ENCODE assay signal across 27 cellular contexts in the genomic region with DNA sequence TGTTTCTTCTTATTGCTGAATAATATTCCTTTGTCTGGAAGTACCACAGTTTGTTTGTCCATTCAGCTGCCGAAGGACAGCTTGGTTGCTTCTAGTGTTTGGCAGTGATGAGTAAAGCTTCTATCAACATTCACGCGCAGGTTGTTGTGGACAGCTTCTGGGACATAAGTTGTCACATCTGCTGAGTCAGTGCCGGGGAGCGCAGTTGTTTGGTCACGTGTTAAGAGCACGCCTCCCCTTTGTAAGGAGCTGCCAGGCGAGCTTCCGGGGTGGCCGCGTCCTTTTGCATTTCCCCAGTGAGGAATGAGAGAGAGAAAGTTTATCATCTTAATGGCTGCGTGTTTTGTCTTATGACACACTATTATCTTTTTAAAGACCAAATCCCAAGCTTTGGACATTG. TPM values are rescaled to one million over a fixed set of nuclear protein-coding genes. Genes with fewer than 3 reads are reported as not detected.
DNase-seq lines count a peak whose midpoint lies in the region; ATAC-seq, FAIRE-seq and TF ChIP-seq lines count a peak whose summit lies in the region.
"Had no signal": no experiment of that assay in that cellular context is flagged by ENCODE, and none has a peak within 500 bp of the region (broad histone marks: within the 10 kb centered on the region; RNA-seq: fewer than 3 reads in every experiment).

No MANE protein-coding gene starts in this region.

- CTCF ChIA-PET in activated CD4-positive, alpha-beta T cell treated with anti-CD3 and anti-CD28 coated beads for 36 hours (lab: Charles Lee), result interaction anchor here (0.6 to 0.7 kb wide), 2 partner anchors 8 to 640 kb away, joined by 3 to 4 read pairs; no protein-coding TSS in a partner anchor

- in situ Hi-C loops in gastrocnemius medialis (cut with MboI; ENCODE audit: low sequenced_read_pairs in 4 of 4), result loop anchor here in 1 of 4 donors (25.0 kb wide), 1 partner anchor 652 kb away; no protein-coding TSS in a partner anchor
- in situ Hi-C loops in ACHN (cut with HindIII; ENCODE audit: low pct_ligation_motif_present, low pct_unique_long_range_greater_than_20kb, low sequenced_read_pairs), result no loop called here

- intact Hi-C loops in gastrocnemius medialis (cut with DNase I; ENCODE audit: low total_unique reads), result no loop called here
- intact Hi-C loops in activated CD4-positive, alpha-beta T cell treated with anti-CD3 and anti-CD28 coated beads for 36 hours (cut with DNase I, micrococcal nuclease), result no loop called here

- no peaks in the 10 kb centered on the region for H3K27me3 Mint-ChIP-seq in activated CD4-positive, alpha-beta T cell treated with anti-CD3 and anti-CD28 coated beads for 36 hours
- H3K27me3 Mint-ChIP-seq: activated T-cell treated with anti-CD3 and anti-CD28 coated beads, Interleukin-2, amount 50 U/mL, for 24 hours had no signal

- no peaks in the 10 kb centered on the region for H3K9me3 ChIP-seq in gastrocnemius medialis
- H3K9me3 ChIP-seq: BLaER1, body of pancreas, HAP-1 had no signal

- no peak overlapping the region for H3K4me3 Mint-ChIP-seq in activated CD4-positive, alpha-beta T cell treated with anti-CD3 and anti-CD28 coated beads for 36 hours
- H3K4me3 Mint-ChIP-seq: activated T-cell treated with anti-CD3 and anti-CD28 coated beads, Interleukin-2, amount 50 U/mL, for 24 hours had no signal

- FAIRE-seq in HTR-8/SVneo (lab: Jason Lieb, UNC), result no peak
- FAIRE-seq: GM19239, small intestine had no signal

- no peaks in the 10 kb centered on the region for H3K9me3 Mint-ChIP-seq in activated CD4-positive, alpha-beta T cell treated with anti-CD3 and anti-CD28 coated beads for 36 hours (ENCODE audit: low read depth)
- H3K9me3 Mint-ChIP-seq: activated T-cell treated with anti-CD3 and anti-CD28 coated beads, Interleukin-2, amount 50 U/mL, for 24 hours had no signal

- H3K4me1 ChIP-seq in gastrocnemius medialis, result peaks cover 14 to 16% of the 10 kb centered on the region in 2 donors
- H3K4me1 ChIP-seq: BLaER1, body of pancreas, foreskin keratinocyte had no signal

- H3K27ac ChIP-seq in angular gyrus (ENCODE audit: low read depth, low read length) (peak overlapping the region; percentile 17), gastrocnemius medialis (peak overlapping the region; percentile 51 to 81 (median 64))
- H3K27ac ChIP-seq: BLaER1, body of pancreas, foreskin keratinocyte, hepatocyte had no signal

- peak; percentile 96 for DNase-seq in DMS53 (lab: John Stamatoyannopoulos, UW)
- peak; percentile 18 for DNase-seq in islet precursor cell
- DNase-seq in gastrocnemius medialis, result peak; percentile 55 to 59
- no peak for DNase-seq in ACHN
- DNase-seq in HTR-8/SVneo (ENCODE audit: insufficient read length, low spot score), result no peak
- DNase-seq in activated CD4-positive, alpha-beta T cell treated with anti-CD3 and anti-CD28 coated beads for 36 hours, result no peak
- no peak for DNase-seq in erythroblast (lab: John Stamatoyannopoulos, UW)
- DNase-seq: activated CD4-positive, alpha-beta T cell treated with anti-CD3 and anti-CD28 coated beads for 48 hours; activated T-cell treated with anti-CD3 and anti-CD28 coated beads, Interleukin-2, amount 50 U/mL, for 24 hours; body of pancreas; DMS79 treated with DMSO at 0.1 percent for 48 hours; effector CD4-positive, alpha-beta T cell; foreskin keratinocyte; GF-D8; mesendoderm; NCI-H1105; NCI-H1930; NCI-H2227 treated with DMSO at 0.1 percent for 48 hours; NCI-H774; retina; small intestine; trophoblast cell had no signal

- no peaks in the 10 kb centered on the region for H3K4me1 Mint-ChIP-seq in activated CD4-positive, alpha-beta T cell treated with anti-CD3 and anti-CD28 coated beads for 36 hours

- H3K36me3 Mint-ChIP-seq in activated CD4-positive, alpha-beta T cell treated with anti-CD3 and anti-CD28 coated beads for 36 hours (ENCODE audit: low read depth), result peaks cover 46% of the 10 kb centered on the region

- peak; percentile 77 to 87 for ATAC-seq in gastrocnemius medialis
- ATAC-seq in activated CD4-positive, alpha-beta T cell treated with anti-CD3 and anti-CD28 coated beads for 36 hours, result no peak
- ATAC-seq: body of pancreas, foreskin keratinocyte had no signal

- peaks cover 0 to 72% of the 10 kb centered on the region in 2 donors for H3K36me3 ChIP-seq in gastrocnemius medialis

- TF ChIP-seq CTCF in gastrocnemius medialis (IDR thresholded peaks at IDR 0.05 in 4 of 5, conservative IDR thresholded peaks at IDR 0.05 in 1 of 5), result no peak

- H3K27me3 ChIP-seq in gastrocnemius medialis, result no peaks in the 10 kb centered on the region
- H3K27me3 ChIP-seq: BLaER1, body of pancreas, foreskin keratinocyte, hepatocyte had no signal

- H3K27ac Mint-ChIP-seq in activated CD4-positive, alpha-beta T cell treated with anti-CD3 and anti-CD28 coated beads for 36 hours, result no peak overlapping the region
- H3K27ac Mint-ChIP-seq: activated T-cell treated with anti-CD3 and anti-CD28 coated beads, Interleukin-2, amount 50 U/mL, for 24 hours had no signal

- TF ChIP-seq POLR2A in gastrocnemius medialis (IDR thresholded peaks at IDR 0.05) (no peak), erythroblast (IDR thresholded peaks at IDR 0.05; ENCODE audit: low read length) (no peak)

- POLR2A ChIA-PET in activated CD4-positive, alpha-beta T cell treated with anti-CD3 and anti-CD28 coated beads for 36 hours (lab: Charles Lee), result interaction anchor here (0.6 kb wide), 1 partner anchor 282 kb away, joined by 3 read pairs; no protein-coding TSS in a partner anchor

- H3K4me3 ChIP-seq in gastrocnemius medialis, result no peak overlapping the region
- H3K4me3 ChIP-seq: BLaER1, body of pancreas, HAP-1, hepatocyte had no signal

RNA-seq across cellular contexts. Expression of a gene that starts 30.3 kb away (rescaled TPM):
- 100 to 1,000 TPM in 1 of 4 donors, 10 to 100 TPM in 3; 67.4 to 104 (median 72.0) TPM for total RNA-seq in gastrocnemius medialis
- total RNA-seq in activated CD4-positive, alpha-beta T cell treated with anti-CD3 and anti-CD28 coated beads for 36 hours, result 10 to 100 TPM; 35.2 to 43.8 TPM

RNA-seq across cellular contexts. Expression of a gene that starts 38.6 kb away (rescaled TPM):
- 100 to 1,000 TPM; 120 to 201 (median 147) TPM for total RNA-seq in gastrocnemius medialis
- total RNA-seq in activated CD4-positive, alpha-beta T cell treated with anti-CD3 and anti-CD28 coated beads for 36 hours, result 10 to 100 TPM; 42.7 to 45.9 TPM

Comparison
In these comparisons a context has a peak if more than half of its experiments do, and no peak if none do; other contexts are left out.
1. DNase-seq: peak in DMS53 (single experiment), islet precursor cell (single experiment) and gastrocnemius medialis (2 of 2); none in ACHN (single experiment), HTR-8/SVneo (single experiment), activated CD4-positive, alpha-beta T cell treated with anti-CD3 and anti-CD28 coated beads for 36 hours (single experiment) and erythroblast (0 of 2).